1 cellular context compared by ENCODE assay signal in genomic region chr6:13688692-13689196, GRCh38.
TF ChIP-seq lines count a peak whose summit lies in the region.

No MANE protein-coding gene starts in this region.

TF ChIP-seq in K562, 482 proteins besides CTCF, POLR2A, EP300 and RAD21 (continued from another document and continues in another):
- TF ChIP-seq BRF2 (IDR thresholded peaks at IDR 0.05; ENCODE audit: borderline replicate concordance, insufficient read depth, insufficient read length), result no peak
- TF ChIP-seq EHMT2 (IDR thresholded peaks at IDR 0.05), result peak; percentile 87
- 0 out of 4 replicates have a peak, but pooled peaks of 1 of the 2 experiments have one; percentile 27 for TF ChIP-seq TEAD1 (CRISPR knock-in tag; IDR thresholded peaks at IDR 0.05)
- no peak for TF ChIP-seq ZNF77 (CRISPR knock-in tag; IDR thresholded peaks at IDR 0.05)
- no peak for TF ChIP-seq ZKSCAN8 (CRISPR knock-in tag; IDR thresholded peaks at IDR 0.05)
- TF ChIP-seq BRD9 (IDR thresholded peaks at IDR 0.05; ENCODE audit: low read depth, partially characterized antibody), result peak; percentile 44
- TF ChIP-seq CAMTA2 (CRISPR knock-in tag; conservative IDR thresholded peaks at IDR 0.05), result no peak
- TF ChIP-seq VEZF1 (CRISPR knock-in tag; IDR thresholded peaks at IDR 0.05), result peak; percentile 33; the same call in 1 of the 2 replicates
- no peak for TF ChIP-seq ZFP30 (CRISPR knock-in tag; IDR thresholded peaks at IDR 0.05; ENCODE audit: borderline replicate concordance)
- TF ChIP-seq IFI16 (CRISPR knock-in tag; IDR thresholded peaks at IDR 0.05), result no peak
- no peak for TF ChIP-seq COPS2 (conservative IDR thresholded peaks at IDR 0.05)
- TF ChIP-seq, protein P1, sequence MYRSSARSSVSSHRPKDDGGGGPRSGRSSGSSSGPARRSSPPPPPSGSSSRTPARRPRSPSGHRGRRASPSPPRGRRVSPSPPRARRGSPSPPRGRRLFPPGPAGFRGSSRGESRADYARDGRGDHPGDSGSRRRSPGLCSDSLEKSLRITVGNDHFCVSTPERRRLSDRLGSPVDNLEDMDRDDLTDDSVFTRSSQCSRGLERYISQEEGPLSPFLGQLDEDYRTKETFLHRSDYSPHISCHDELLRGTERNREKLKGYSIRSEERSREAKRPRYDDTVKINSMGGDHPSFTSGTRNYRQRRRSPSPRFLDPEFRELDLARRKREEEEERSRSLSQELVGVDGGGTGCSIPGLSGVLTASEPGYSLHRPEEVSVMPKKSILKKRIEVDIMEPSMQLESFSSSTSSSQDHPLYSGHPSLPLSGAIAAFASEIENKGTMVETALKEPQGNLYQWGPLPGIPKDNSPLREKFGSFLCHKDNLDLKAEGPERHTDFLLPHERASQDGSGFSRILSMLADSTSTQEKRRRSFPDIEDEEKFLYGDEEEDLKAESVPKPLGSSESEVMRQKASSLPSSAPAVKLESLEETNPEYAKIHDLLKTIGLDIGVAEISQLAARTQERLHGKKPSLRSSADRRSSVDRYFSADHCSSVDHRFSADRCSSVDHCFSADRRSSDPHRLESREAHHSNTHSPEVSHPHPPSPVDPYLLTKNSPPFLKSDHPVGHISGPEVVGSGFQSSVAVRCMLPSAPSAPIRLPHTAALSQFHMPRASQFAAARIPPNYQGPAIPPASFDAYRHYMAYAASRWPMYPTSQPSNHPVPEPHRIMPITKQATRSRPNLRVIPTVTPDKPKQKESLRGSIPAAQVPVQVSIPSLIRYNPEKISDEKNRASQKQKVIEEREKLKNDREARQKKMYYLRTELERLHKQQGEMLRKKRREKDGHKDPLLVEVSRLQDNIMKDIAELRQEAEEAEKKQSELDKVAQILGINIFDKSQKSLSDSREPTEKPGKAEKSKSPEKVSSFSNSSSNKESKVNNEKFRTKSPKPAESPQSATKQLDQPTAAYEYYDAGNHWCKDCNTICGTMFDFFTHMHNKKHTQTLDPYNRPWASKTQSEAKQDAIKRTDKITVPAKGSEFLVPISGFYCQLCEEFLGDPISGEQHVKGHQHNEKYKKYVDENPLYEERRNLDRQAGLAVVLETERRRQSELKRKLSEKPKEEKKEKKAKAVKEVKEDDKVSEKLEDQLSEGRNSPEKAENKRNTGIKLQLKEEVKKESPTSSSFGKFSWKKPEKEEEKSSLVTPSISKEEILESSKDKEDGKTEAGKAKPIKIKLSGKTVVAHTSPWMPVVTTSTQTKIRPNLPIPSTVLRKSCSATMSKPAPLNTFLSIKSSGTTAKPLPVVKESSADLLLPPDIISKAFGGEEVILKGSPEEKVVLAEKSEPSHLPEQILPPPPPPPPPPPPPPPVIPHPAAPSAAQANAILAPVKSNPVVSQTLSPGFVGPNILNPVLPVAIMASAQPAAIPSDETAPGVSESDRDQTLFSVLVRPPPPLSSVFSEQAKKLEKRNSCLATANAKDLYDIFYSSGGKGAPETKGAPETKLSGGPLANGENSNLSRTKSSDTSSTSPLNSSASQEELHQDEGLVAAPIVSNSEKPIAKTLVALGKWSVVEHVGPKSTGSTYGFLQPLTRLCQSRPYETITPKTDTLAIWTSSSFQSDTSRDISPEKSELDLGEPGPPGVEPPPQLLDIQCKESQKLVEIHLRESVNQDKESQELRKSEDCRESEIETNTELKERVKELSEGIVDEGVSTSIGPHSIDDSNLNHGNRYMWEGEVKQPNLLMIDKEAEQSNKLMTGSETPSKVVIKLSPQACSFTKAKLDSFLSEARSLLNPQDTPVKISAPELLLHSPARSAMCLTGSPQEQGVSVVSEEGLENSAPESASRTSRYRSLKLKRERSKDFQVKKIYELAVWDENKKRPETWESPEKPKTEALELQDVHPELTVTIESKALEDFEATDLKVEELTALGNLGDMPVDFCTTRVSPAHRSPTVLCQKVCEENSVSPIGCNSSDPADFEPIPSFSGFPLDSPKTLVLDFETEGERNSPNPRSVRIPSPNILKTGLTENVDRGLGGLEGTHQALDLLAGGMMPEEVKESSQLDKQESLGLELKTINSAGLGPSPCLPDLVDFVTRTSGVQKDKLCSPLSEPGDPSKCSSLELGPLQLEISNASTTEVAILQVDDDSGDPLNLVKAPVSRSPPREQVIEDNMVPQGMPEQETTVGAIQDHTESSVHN (IDR thresholded peaks at IDR 0.05; ENCODE audit: borderline replicate concordance in 1 of 2, low read depth in 1 of 2), result no peak
- no peak for TF ChIP-seq GTF2A2 (tag; IDR thresholded peaks at IDR 0.05)
- TF ChIP-seq, protein P2, sequence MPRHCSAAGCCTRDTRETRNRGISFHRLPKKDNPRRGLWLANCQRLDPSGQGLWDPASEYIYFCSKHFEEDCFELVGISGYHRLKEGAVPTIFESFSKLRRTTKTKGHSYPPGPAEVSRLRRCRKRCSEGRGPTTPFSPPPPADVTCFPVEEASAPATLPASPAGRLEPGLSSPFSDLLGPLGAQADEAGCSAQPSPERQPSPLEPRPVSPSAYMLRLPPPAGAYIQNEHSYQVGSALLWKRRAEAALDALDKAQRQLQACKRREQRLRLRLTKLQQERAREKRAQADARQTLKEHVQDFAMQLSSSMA (CRISPR knock-in tag; IDR thresholded peaks at IDR 0.05), result no peak
- TF ChIP-seq TGIF2 (CRISPR knock-in tag; IDR thresholded peaks at IDR 0.05), result no peak
- no peak for TF ChIP-seq ZNF146 (CRISPR knock-in tag; IDR thresholded peaks at IDR 0.05; ENCODE audit: unreplicated experiment)
- TF ChIP-seq TCF3 (CRISPR knock-in tag; IDR thresholded peaks at IDR 0.05), result peak; percentile 89
- no peak for TF ChIP-seq ATF2 (CRISPR knock-in tag; IDR thresholded peaks at IDR 0.05)
- TF ChIP-seq NFATC3 (IDR thresholded peaks at IDR 0.05), result no peak
- no peak for TF ChIP-seq E4F1 (CRISPR knock-in tag; IDR thresholded peaks at IDR 0.05; ENCODE audit: borderline replicate concordance)
- TF ChIP-seq GABPB2 (CRISPR knock-in tag; conservative IDR thresholded peaks at IDR 0.05), result no peak
- peak; percentile 69 for TF ChIP-seq NEUROD1 (IDR thresholded peaks at IDR 0.05; ENCODE audit: borderline replicate concordance, low read depth, low read length, partially characterized antibody)
- TF ChIP-seq, protein P3, sequence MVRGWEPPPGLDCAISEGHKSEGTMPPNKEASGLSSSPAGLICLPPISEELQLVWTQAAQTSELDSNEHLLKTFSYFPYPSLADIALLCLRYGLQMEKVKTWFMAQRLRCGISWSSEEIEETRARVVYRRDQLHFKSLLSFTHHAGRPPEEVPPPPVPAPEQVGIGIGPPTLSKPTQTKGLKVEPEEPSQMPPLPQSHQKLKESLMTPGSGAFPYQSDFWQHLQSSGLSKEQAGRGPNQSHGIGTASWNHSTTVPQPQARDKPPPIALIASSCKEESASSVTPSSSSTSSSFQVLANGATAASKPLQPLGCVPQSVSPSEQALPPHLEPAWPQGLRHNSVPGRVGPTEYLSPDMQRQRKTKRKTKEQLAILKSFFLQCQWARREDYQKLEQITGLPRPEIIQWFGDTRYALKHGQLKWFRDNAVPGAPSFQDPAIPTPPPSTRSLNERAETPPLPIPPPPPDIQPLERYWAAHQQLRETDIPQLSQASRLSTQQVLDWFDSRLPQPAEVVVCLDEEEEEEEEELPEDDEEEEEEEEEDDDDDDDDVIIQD (CRISPR knock-in tag; IDR thresholded peaks at IDR 0.05), result no peak
- no peak for TF ChIP-seq ZNF232 (CRISPR knock-in tag; IDR thresholded peaks at IDR 0.05)
- TF ChIP-seq SMAD4 (CRISPR knock-in tag; conservative IDR thresholded peaks at IDR 0.05), result peak; percentile 67
- no peak for TF ChIP-seq HDGF (IDR thresholded peaks at IDR 0.05)
- no peak for TF ChIP-seq RHOXF2B (CRISPR knock-in tag; conservative IDR thresholded peaks at IDR 0.05)
- no peak for TF ChIP-seq ZNF217 (CRISPR knock-in tag; IDR thresholded peaks at IDR 0.05)
- no peak for TF ChIP-seq ZNF76 (CRISPR knock-in tag; IDR thresholded peaks at IDR 0.05; ENCODE audit: borderline replicate concordance)
- TF ChIP-seq, protein P4, sequence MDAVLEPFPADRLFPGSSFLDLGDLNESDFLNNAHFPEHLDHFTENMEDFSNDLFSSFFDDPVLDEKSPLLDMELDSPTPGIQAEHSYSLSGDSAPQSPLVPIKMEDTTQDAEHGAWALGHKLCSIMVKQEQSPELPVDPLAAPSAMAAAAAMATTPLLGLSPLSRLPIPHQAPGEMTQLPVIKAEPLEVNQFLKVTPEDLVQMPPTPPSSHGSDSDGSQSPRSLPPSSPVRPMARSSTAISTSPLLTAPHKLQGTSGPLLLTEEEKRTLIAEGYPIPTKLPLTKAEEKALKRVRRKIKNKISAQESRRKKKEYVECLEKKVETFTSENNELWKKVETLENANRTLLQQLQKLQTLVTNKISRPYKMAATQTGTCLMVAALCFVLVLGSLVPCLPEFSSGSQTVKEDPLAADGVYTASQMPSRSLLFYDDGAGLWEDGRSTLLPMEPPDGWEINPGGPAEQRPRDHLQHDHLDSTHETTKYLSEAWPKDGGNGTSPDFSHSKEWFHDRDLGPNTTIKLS (IDR thresholded peaks at IDR 0.05; ENCODE audit: borderline replicate concordance, low read depth), result no peak
- TF ChIP-seq, protein P5, sequence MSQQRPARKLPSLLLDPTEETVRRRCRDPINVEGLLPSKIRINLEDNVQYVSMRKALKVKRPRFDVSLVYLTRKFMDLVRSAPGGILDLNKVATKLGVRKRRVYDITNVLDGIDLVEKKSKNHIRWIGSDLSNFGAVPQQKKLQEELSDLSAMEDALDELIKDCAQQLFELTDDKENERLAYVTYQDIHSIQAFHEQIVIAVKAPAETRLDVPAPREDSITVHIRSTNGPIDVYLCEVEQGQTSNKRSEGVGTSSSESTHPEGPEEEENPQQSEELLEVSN (IDR thresholded peaks at IDR 0.05; ENCODE audit: borderline replicate concordance in 1 of 2, extremely low read depth in 1 of 2, insufficient read depth in 1 of 2, insufficient read length in 1 of 2, low read depth in 1 of 2, low read length in 1 of 2, poor library complexity in 1 of 2, severe bottlenecking in 1 of 2), result no peak
- no peak for TF ChIP-seq ZNF324 (CRISPR knock-in tag; IDR thresholded peaks at IDR 0.05)
- no peak for TF ChIP-seq CCAR2 (IDR thresholded peaks at IDR 0.05; ENCODE audit: low read depth, low read length)
- no peak for TF ChIP-seq MTA1 (IDR thresholded peaks at IDR 0.05; ENCODE audit: borderline replicate concordance)
- no peak for TF ChIP-seq CREB3 (tag; conservative IDR thresholded peaks at IDR 0.05; ENCODE audit: low read depth)
- no peak for TF ChIP-seq ZNF347 (CRISPR knock-in tag; IDR thresholded peaks at IDR 0.05; ENCODE audit: low read depth)
- no peak for TF ChIP-seq POLR2AphosphoS2 (IDR thresholded peaks at IDR 0.05; ENCODE audit: low read length)
- no peak for TF ChIP-seq PHF20 (IDR thresholded peaks at IDR 0.05; ENCODE audit: partially characterized antibody)
